Comparison of ENCODE assay signal across 11 cellular contexts in genomic region chr16:47017636-47018035, GRCh38. TPM values are rescaled to one million over a fixed set of nuclear protein-coding genes. Genes with fewer than 3 reads are reported as not detected.
DNase-seq lines count a peak whose midpoint lies in the region; ATAC-seq and TF ChIP-seq lines count a peak whose summit lies in the region.
"Had no signal": no experiment of that assay in that cellular context is flagged by ENCODE, and none has a peak within 500 bp of the region (broad histone marks: within the 10 kb centered on the region; RNA-seq: fewer than 3 reads in every experiment).

No MANE protein-coding gene starts in this region.

- TF ChIP-seq CTCF in colonic mucosa (IDR thresholded peaks at IDR 0.05) (no peak), brain microvascular endothelial cell (IDR thresholded peaks at IDR 0.05; ENCODE audit: low read depth, low read length, missing control alignments) (no peak)

- no peaks in the 10 kb centered on the region for H4K20me1 ChIP-seq in BLaER1 treated with 17β-estradiol and CSF1 and Interleukin-3, amounts not matched to agents 10 nM and 100 nM

- H3K9me3 ChIP-seq in BLaER1 treated with 17β-estradiol and CSF1 and Interleukin-3, amounts not matched to agents 10 nM and 100 nM (replicated peaks in 1 of 11), result peaks cover 0 to 29% (median 15%) of the 10 kb centered on the region in 11 experiments; a peak in 16 of 22 replicates
- H3K9me3 ChIP-seq in T-helper 17 cell (ENCODE audit: control insufficient read depth, low read length, poor library complexity, severe bottlenecking), result no peaks in the 10 kb centered on the region
- no peaks in the 10 kb centered on the region for H3K9me3 ChIP-seq in colonic mucosa

- no peaks in the 10 kb centered on the region for H3K9me3 Mint-ChIP-seq in naive B cell
- H3K9me3 Mint-ChIP-seq: CD4-positive, CD25-positive, alpha-beta regulatory T cell had no signal

- in situ Hi-C loops in brain microvascular endothelial cell (cut with HindIII; ENCODE audit: low pct_ligation_motif_present, low sequenced_read_pairs), result no loop called here

- no peak overlapping the region for H3K4me3 ChIP-seq in BLaER1 treated with 17β-estradiol and CSF1 and Interleukin-3, amounts not matched to agents 10 nM and 100 nM
- H3K4me3 ChIP-seq in H7 (ENCODE audit: insufficient read depth, low read depth, low read length) (no peak overlapping the region), colonic mucosa (no peak overlapping the region), brain microvascular endothelial cell (ENCODE audit: low read depth, low read length) (no peak overlapping the region)

- no peak overlapping the region for H3K4me3 Mint-ChIP-seq in T-helper 17 cell
- peak overlapping the region in 2 of 8 donors; percentile 41 to 59 for H3K4me3 Mint-ChIP-seq in naive B cell
- H3K4me3 Mint-ChIP-seq: CD4-positive, CD25-positive, alpha-beta regulatory T cell had no signal

- intact Hi-C loops in colonic mucosa (cut with DNase I), result no loop called here

- ATAC-seq in T-helper 17 cell (no peak), naive B cell (ENCODE audit: low read depth in 2 of 2) (no peak), GM18861 (IDR thresholded peaks at IDR 0.05; ENCODE audit: unreplicated experiment) (no peak)

- H3K4me1 ChIP-seq in BLaER1 treated with 17β-estradiol and CSF1 and Interleukin-3, amounts not matched to agents 10 nM and 100 nM, result peaks cover 32 to 47% (median 42%) of the 10 kb centered on the region in 10 experiments
- H3K4me1 ChIP-seq in colonic mucosa, result no peaks in the 10 kb centered on the region

- H3K4me1 Mint-ChIP-seq in T-helper 17 cell (peaks cover 13% of the 10 kb centered on the region), naive B cell (peaks cover 21 to 31% (median 23%) of the 10 kb centered on the region in 3 donors)

- peak overlapping the region; percentile 66 to 96 (median 79) for H3K4me2 ChIP-seq in BLaER1 treated with 17β-estradiol and CSF1 and Interleukin-3, amounts not matched to agents 10 nM and 100 nM

- no peaks in the 10 kb centered on the region for H3K27me3 ChIP-seq in BLaER1 treated with 17β-estradiol and CSF1 and Interleukin-3, amounts not matched to agents 10 nM and 100 nM
- H3K27me3 ChIP-seq in H7 (ENCODE audit: control insufficient read depth, insufficient read depth, low read length), result no peaks in the 10 kb centered on the region
- H3K27me3 ChIP-seq in colonic mucosa, result no peaks in the 10 kb centered on the region
- no peaks in the 10 kb centered on the region for H3K27me3 ChIP-seq in brain microvascular endothelial cell (replicated peaks)

- H3K27me3 Mint-ChIP-seq in T-helper 17 cell (no peaks in the 10 kb centered on the region), naive B cell (no peaks in the 10 kb centered on the region)

- H3K27ac Mint-ChIP-seq in T-helper 17 cell, result peak overlapping the region; percentile 88
- H3K27ac Mint-ChIP-seq in naive B cell, result peak overlapping the region in 5 of 6 donors; percentile 34 to 91 (median 80)

- H3K36me3 Mint-ChIP-seq in T-helper 17 cell (ENCODE audit: low read depth) (no peaks in the 10 kb centered on the region), naive B cell (no peaks in the 10 kb centered on the region)
- H3K36me3 Mint-ChIP-seq: CD4-positive, CD25-positive, alpha-beta regulatory T cell had no signal

- H3K27ac ChIP-seq in BLaER1 treated with 17β-estradiol and CSF1 and Interleukin-3, amounts not matched to agents 10 nM and 100 nM, result peak overlapping the region in 9 of 11 experiments; percentile 75 to 96 (median 93); a peak in 18 of 22 replicates
- H3K27ac ChIP-seq in colonic mucosa (no peak overlapping the region), brain microvascular endothelial cell (no peak overlapping the region)

- peaks cover 0 to 9% (median 0%) of the 10 kb centered on the region in 11 experiments; a peak in 1 of 22 replicates for H3K36me3 ChIP-seq in BLaER1 treated with 17β-estradiol and CSF1 and Interleukin-3, amounts not matched to agents 10 nM and 100 nM
- H3K36me3 ChIP-seq in H7 (replicated peaks; ENCODE audit: control insufficient read depth, insufficient read depth, low read length), result no peaks in the 10 kb centered on the region
- no peaks in the 10 kb centered on the region for H3K36me3 ChIP-seq in colonic mucosa
- H3K36me3 ChIP-seq in brain microvascular endothelial cell (replicated peaks), result no peaks in the 10 kb centered on the region

- DNase-seq in H7, result peak; percentile 55
- DNase-seq in T-helper 17 cell, result no peak
- no peak for DNase-seq in naive B cell
- DNase-seq in colonic mucosa, result no peak
- DNase-seq in brain microvascular endothelial cell, result no peak
- DNase-seq in NCI-H524 treated with DMSO at 0.1 percent for 48 hours (lab: John Stamatoyannopoulos, UW), result no peak
- DNase-seq: NCI-H1436, NCI-H2081 treated with DMSO at 0.1 percent for 48 hours had no signal

- H3K9ac ChIP-seq in BLaER1 treated with 17β-estradiol and CSF1 and Interleukin-3, amounts not matched to agents 10 nM and 100 nM, result peak overlapping the region in 9 of 11 experiments; percentile 30 to 79 (median 75); a peak in 16 of 22 replicates
- H3K9ac ChIP-seq in colonic mucosa (ENCODE audit: low read depth in 2 of 2, low read length in 2 of 2), result no peak overlapping the region

RNA-seq across cellular contexts. Expression of gene DNAJA2, which starts 44.2 kb away (rescaled TPM):
- total RNA-seq in H7 (2014; rRNA removed; shearing (Covaris generic)), result 91.6 and 129 TPM in 2 replicates
- total RNA-seq in T-helper 17 cell (10 to 100 TPM; 73.8 to 74.9 TPM), colonic mucosa (10 to 100 TPM; 58.2 to 70.4 TPM)
- 10 to 100 TPM; 43.2 to 80.8 (median 63.3) TPM for polyA plus RNA-seq in naive B cell (ENCODE audit: low read depth in 6 of 6)

Comparison
In these comparisons a context has a peak if more than half of its experiments do, and no peak if none do; other contexts are left out.
1. H3K27ac ChIP-seq: peak in BLaER1 treated with 17β-estradiol and CSF1 and Interleukin-3, amounts not matched to agents 10 nM and 100 nM (9 of 11); none in colonic mucosa (single experiment) and brain microvascular endothelial cell (single experiment).
2. H3K9ac ChIP-seq: peak in BLaER1 treated with 17β-estradiol and CSF1 and Interleukin-3, amounts not matched to agents 10 nM and 100 nM (9 of 11); none in colonic mucosa (0 of 2).